In genomic region chr16:67562918-67563707, GRCh38 we compare ENCODE assay signal across 8 cellular contexts. TPM values are rescaled to one million over a fixed set of nuclear protein-coding genes. Genes with fewer than 3 reads are reported as not detected.
A peak's percentile ranks its signal among the peaks of the same experiment; 100 is the strongest.
DNase-seq lines count a peak whose midpoint lies in the region; ATAC-seq and TF ChIP-seq lines count a peak whose summit lies in the region.

No MANE protein-coding gene starts in this region.

- H3K9me3 Mint-ChIP-seq in activated naive CD8-positive, alpha-beta T cell treated with anti-CD3 and anti-CD28 coated beads for 36 hours: no peaks in the 10 kb centered on the region

- H3K27me3 Mint-ChIP-seq in activated naive CD8-positive, alpha-beta T cell treated with anti-CD3 and anti-CD28 coated beads for 36 hours: no peaks in the 10 kb centered on the region

- peak; percentile 64 for TF ChIP-seq POLR2A in GM18951 (IDR thresholded peaks at IDR 0.05; ENCODE audit: extremely low read depth, insufficient read depth, insufficient read length)

- H3K4me3 ChIP-seq in SJCRH30: peak overlapping the region; percentile 99

- H3K27ac ChIP-seq in SJCRH30: peak overlapping the region; percentile 98

- peak; percentile 10 for ATAC-seq in HG03354 (IDR thresholded peaks at IDR 0.05; ENCODE audit: poor library complexity, severe bottlenecking, unreplicated experiment)

- peaks cover 14% of the 10 kb centered on the region for H3K36me3 Mint-ChIP-seq in activated naive CD8-positive, alpha-beta T cell treated with anti-CD3 and anti-CD28 coated beads for 36 hours

- peak overlapping the region; percentile 89 for H3K27ac Mint-ChIP-seq in activated naive CD8-positive, alpha-beta T cell treated with anti-CD3 and anti-CD28 coated beads for 36 hours

- H3K36me3 ChIP-seq in SJCRH30: no peaks in the 10 kb centered on the region

- no peaks in the 10 kb centered on the region for H3K27me3 ChIP-seq in SJCRH30

- peak in 10 of 14 donors; percentile 41 to 84 (median 65) for DNase-seq in C1 segment of cervical spinal cord (lab: John Stamatoyannopoulos, UW)
- DNase-seq in SJCRH30: peak; percentile 53 to 55
- peak; percentile 74 for DNase-seq in activated naive CD8-positive, alpha-beta T cell treated with anti-CD3 and anti-CD28 coated beads for 36 hours
- DNase-seq in cardiac septum (ENCODE audit: low spot score): peak; percentile 82
- DNase-seq in pons (ENCODE audit: low spot score): peak; percentile 32
- no peak for DNase-seq in mesenteric fat pad (ENCODE audit: low spot score)

- intact Hi-C loops in cardiac septum (cut with DNase I): loop anchor here (1.0 to 5.0 kb wide), 4 partner anchors 32 to 104 kb away; partner anchors contain the start of genes AGRP and ATP6V0D1

- in situ Hi-C loops in GM18951 (cut with MboI; ENCODE audit: low sequenced_read_pairs, unreplicated experiment): no loop called here

- H3K4me3 Mint-ChIP-seq in activated naive CD8-positive, alpha-beta T cell treated with anti-CD3 and anti-CD28 coated beads for 36 hours: peak overlapping the region; percentile 92

- no peaks in the 10 kb centered on the region for H3K4me1 ChIP-seq in SJCRH30

- no peaks in the 10 kb centered on the region for H3K9me3 ChIP-seq in SJCRH30 (replicated peaks)

- H3K4me1 Mint-ChIP-seq in activated naive CD8-positive, alpha-beta T cell treated with anti-CD3 and anti-CD28 coated beads for 36 hours: peaks cover 36% of the 10 kb centered on the region

RNA-seq across cellular contexts. Expression of gene CTCF, which starts 0.8 kb away (rescaled TPM):
- total RNA-seq in SJCRH30 (2014; rRNA removed; shearing (Covaris generic)): 53.9 and 58.7 TPM in 2 replicates
- 10 to 100 TPM; 55.8 to 55.9 TPM for total RNA-seq in activated naive CD8-positive, alpha-beta T cell treated with anti-CD3 and anti-CD28 coated beads for 36 hours
- total RNA-seq in cardiac septum: 25.6 TPM
- total RNA-seq in mesenteric fat pad: 26.2 TPM

RNA-seq across cellular contexts. Expression of gene RIPOR1, which starts 34.5 kb away (rescaled TPM):
- 10.8 and 13.5 TPM in 2 replicates for total RNA-seq in SJCRH30 (2014; rRNA removed; shearing (Covaris generic))
- 10 to 100 TPM; 13.9 to 14.0 TPM for total RNA-seq in activated naive CD8-positive, alpha-beta T cell treated with anti-CD3 and anti-CD28 coated beads for 36 hours
- 102 TPM for total RNA-seq in cardiac septum
- 107 TPM for total RNA-seq in mesenteric fat pad
